Comparison of ENCODE assay signal across 1 cellular context in the genomic region with DNA sequence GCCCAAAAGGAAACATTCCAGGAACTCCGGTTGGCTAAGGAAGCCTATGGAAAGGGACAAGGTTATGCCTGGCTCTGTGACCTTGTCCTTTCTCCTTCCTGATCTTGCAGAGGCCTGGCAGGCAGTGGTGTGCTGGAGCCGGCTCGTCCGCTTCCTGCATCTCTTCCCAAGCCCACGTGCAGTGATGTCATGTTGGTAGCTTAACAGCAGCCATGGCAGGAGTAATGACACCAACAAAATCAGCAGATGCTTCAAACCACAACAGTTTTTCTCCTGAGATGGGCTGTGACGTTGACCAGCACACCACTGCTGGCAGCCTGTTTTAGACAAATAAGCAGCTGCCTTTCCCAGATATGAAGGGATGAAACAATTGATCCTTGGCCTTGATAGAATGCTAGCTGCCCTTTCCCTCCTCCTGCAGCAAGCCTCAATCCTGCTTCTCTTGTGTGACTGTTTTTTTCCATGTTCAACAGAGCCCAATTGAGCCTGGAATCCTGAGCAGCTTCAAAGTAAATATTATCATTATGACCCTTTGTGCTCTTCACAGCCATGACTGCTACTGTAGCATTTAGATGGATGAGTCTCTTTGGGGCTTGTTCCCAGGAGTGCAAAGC.
TF ChIP-seq lines count a peak whose summit lies in the region.

No MANE protein-coding gene starts in this region.

TF ChIP-seq in HepG2, 621 proteins besides CTCF, POLR2A, EP300 and RAD21 (continued from another document):
- TF ChIP-seq CREB1 (IDR thresholded peaks at IDR 0.05) (0 out of 2 replicates have a peak, but pooled peaks have one; percentile 8), CREB1 (CRISPR knock-in tag; IDR thresholded peaks at IDR 0.05) (no peak), ETV5 (CRISPR knock-in tag; IDR thresholded peaks at IDR 0.05; ENCODE audit: borderline replicate concordance) (peak; percentile 36; the same call in 1 of the 2 replicates), ZNF24 (IDR thresholded peaks at IDR 0.05) (no peak), ZNF460 (CRISPR knock-in tag; IDR thresholded peaks at IDR 0.05; ENCODE audit: borderline replicate concordance) (no peak), NR2F6 (IDR thresholded peaks at IDR 0.05) (peak; percentile 15; the same call in 1 of the 2 replicates), NR2F6 (CRISPR knock-in tag; IDR thresholded peaks at IDR 0.05) (0 out of 2 replicates have a peak, but pooled peaks have one; percentile 13), FOXA3 (CRISPR knock-in tag; IDR thresholded peaks at IDR 0.05) (peak; percentile 40; the same call in 1 of the 2 replicates), MXD4 (CRISPR knock-in tag; IDR thresholded peaks at IDR 0.05) (peak; percentile 49; the same call in 1 of the 2 replicates), SOX5 (CRISPR knock-in tag; IDR thresholded peaks at IDR 0.05; ENCODE audit: borderline replicate concordance) (peak; percentile 53; the same call in 1 of the 2 replicates), SOX6 (IDR thresholded peaks at IDR 0.05) (no peak), SOX6 (CRISPR knock-in tag; IDR thresholded peaks at IDR 0.05) (peak; percentile 66), PHF21A (CRISPR knock-in tag; IDR thresholded peaks at IDR 0.05) (0 out of 2 replicates have a peak, but pooled peaks have one; percentile 35), FOXO1 (CRISPR knock-in tag; IDR thresholded peaks at IDR 0.05) (no peak), SNAI1 (CRISPR knock-in tag; IDR thresholded peaks at IDR 0.05; ENCODE audit: borderline replicate concordance) (no peak), GTF2F1 (IDR thresholded peaks at IDR 0.05; ENCODE audit: low read length) (no peak), HOXA3 (CRISPR knock-in tag; IDR thresholded peaks at IDR 0.05) (peak; percentile 31; the same call in 1 of the 2 replicates), TEAD3 (CRISPR knock-in tag; optimal IDR thresholded peaks at IDR 0.05; ENCODE audit: borderline replicate concordance) (peak; percentile 71), ZNF597 (CRISPR knock-in tag; IDR thresholded peaks at IDR 0.05) (no peak), ZNF136 (CRISPR knock-in tag; IDR thresholded peaks at IDR 0.05; ENCODE audit: low read depth) (no peak), ESRRA (CRISPR knock-in tag; IDR thresholded peaks at IDR 0.05; ENCODE audit: low read depth) (no peak), ELF3 (CRISPR knock-in tag; IDR thresholded peaks at IDR 0.05) (0 out of 2 replicates have a peak, but pooled peaks have one; percentile 18), ZNF772 (CRISPR knock-in tag; IDR thresholded peaks at IDR 0.05) (no peak), FOSL2 (CRISPR knock-in tag; IDR thresholded peaks at IDR 0.05) (0 out of 2 replicates have a peak, but pooled peaks have one; percentile 15), NBN (conservative IDR thresholded peaks at IDR 0.05) (no peak)
- TF ChIP-seq, protein P1, sequence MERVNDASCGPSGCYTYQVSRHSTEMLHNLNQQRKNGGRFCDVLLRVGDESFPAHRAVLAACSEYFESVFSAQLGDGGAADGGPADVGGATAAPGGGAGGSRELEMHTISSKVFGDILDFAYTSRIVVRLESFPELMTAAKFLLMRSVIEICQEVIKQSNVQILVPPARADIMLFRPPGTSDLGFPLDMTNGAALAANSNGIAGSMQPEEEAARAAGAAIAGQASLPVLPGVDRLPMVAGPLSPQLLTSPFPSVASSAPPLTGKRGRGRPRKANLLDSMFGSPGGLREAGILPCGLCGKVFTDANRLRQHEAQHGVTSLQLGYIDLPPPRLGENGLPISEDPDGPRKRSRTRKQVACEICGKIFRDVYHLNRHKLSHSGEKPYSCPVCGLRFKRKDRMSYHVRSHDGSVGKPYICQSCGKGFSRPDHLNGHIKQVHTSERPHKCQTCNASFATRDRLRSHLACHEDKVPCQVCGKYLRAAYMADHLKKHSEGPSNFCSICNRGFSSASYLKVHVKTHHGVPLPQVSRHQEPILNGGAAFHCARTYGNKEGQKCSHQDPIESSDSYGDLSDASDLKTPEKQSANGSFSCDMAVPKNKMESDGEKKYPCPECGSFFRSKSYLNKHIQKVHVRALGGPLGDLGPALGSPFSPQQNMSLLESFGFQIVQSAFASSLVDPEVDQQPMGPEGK (CRISPR knock-in tag; IDR thresholded peaks at IDR 0.05): 0 out of 2 replicates have a peak, but pooled peaks have one; percentile 19
- TF ChIP-seq, protein P2, sequence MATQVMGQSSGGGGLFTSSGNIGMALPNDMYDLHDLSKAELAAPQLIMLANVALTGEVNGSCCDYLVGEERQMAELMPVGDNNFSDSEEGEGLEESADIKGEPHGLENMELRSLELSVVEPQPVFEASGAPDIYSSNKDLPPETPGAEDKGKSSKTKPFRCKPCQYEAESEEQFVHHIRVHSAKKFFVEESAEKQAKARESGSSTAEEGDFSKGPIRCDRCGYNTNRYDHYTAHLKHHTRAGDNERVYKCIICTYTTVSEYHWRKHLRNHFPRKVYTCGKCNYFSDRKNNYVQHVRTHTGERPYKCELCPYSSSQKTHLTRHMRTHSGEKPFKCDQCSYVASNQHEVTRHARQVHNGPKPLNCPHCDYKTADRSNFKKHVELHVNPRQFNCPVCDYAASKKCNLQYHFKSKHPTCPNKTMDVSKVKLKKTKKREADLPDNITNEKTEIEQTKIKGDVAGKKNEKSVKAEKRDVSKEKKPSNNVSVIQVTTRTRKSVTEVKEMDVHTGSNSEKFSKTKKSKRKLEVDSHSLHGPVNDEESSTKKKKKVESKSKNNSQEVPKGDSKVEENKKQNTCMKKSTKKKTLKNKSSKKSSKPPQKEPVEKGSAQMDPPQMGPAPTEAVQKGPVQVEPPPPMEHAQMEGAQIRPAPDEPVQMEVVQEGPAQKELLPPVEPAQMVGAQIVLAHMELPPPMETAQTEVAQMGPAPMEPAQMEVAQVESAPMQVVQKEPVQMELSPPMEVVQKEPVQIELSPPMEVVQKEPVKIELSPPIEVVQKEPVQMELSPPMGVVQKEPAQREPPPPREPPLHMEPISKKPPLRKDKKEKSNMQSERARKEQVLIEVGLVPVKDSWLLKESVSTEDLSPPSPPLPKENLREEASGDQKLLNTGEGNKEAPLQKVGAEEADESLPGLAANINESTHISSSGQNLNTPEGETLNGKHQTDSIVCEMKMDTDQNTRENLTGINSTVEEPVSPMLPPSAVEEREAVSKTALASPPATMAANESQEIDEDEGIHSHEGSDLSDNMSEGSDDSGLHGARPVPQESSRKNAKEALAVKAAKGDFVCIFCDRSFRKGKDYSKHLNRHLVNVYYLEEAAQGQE (IDR thresholded peaks at IDR 0.05; ENCODE audit: borderline replicate concordance in 1 of 2, low read depth in 1 of 2, low read length in 2 of 2): no peak
- TF ChIP-seq, protein P3, sequence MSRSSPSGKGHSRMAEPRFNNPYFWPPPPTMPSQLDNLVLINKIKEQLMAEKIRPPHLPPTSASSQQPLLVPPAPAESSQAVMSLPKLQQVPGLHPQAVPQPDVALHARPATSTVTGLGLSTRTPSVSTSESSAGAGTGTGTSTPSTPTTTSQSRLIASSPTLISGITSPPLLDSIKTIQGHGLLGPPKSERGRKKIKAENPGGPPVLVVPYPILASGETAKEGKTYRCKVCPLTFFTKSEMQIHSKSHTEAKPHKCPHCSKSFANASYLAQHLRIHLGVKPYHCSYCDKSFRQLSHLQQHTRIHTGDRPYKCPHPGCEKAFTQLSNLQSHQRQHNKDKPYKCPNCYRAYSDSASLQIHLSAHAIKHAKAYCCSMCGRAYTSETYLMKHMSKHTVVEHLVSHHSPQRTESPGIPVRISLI (CRISPR knock-in tag; IDR thresholded peaks at IDR 0.05; ENCODE audit: borderline replicate concordance): peak; percentile 29; the same call in 1 of the 2 replicates
- TF ChIP-seq, protein P4, sequence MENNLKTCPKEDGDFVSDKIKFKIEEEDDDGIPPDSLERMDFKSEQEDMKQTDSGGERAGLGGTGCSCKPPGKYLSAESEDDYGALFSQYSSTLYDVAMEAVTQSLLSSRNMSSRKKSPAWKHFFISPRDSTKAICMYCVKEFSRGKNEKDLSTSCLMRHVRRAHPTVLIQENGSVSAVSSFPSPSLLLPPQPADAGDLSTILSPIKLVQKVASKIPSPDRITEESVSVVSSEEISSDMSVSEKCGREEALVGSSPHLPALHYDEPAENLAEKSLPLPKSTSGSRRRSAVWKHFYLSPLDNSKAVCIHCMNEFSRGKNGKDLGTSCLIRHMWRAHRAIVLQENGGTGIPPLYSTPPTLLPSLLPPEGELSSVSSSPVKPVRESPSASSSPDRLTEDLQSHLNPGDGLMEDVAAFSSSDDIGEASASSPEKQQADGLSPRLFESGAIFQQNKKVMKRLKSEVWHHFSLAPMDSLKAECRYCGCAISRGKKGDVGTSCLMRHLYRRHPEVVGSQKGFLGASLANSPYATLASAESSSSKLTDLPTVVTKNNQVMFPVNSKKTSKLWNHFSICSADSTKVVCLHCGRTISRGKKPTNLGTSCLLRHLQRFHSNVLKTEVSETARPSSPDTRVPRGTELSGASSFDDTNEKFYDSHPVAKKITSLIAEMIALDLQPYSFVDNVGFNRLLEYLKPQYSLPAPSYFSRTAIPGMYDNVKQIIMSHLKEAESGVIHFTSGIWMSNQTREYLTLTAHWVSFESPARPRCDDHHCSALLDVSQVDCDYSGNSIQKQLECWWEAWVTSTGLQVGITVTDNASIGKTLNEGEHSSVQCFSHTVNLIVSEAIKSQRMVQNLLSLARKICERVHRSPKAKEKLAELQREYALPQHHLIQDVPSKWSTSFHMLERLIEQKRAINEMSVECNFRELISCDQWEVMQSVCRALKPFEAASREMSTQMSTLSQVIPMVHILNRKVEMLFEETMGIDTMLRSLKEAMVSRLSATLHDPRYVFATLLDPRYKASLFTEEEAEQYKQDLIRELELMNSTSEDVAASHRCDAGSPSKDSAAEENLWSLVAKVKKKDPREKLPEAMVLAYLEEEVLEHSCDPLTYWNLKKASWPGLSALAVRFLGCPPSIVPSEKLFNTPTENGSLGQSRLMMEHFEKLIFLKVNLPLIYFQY (CRISPR knock-in tag; IDR thresholded peaks at IDR 0.05; ENCODE audit: borderline replicate concordance): 0 out of 2 replicates have a peak, but pooled peaks have one; percentile 15
